In the genomic region with DNA sequence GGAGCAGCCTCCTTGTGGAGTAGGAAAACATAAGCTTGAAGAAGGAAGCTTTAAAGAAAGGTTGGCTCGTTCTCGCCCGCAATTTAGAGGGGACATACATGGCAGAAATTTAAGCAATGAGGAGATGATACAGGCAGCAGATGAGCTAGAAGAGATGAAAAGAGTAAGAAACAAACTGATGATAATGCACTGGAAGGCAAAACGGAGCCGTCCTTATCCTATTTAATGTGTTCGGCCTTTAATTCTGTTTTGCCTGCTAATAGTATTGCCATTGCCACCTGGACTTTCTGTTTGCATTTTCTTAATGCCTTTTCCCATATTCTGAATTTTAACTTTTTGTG, we compare ENCODE assay signal across 8 cellular contexts. TPM values are rescaled to one million over a fixed set of nuclear protein-coding genes. Genes with fewer than 3 reads are reported as not detected.
DNase-seq lines count a peak whose midpoint lies in the region; ATAC-seq and TF ChIP-seq lines count a peak whose summit lies in the region.

No MANE protein-coding gene starts in this region.

- no peak for DNase-seq in right atrium auricular region (ENCODE audit: low spot score)
- no peak for DNase-seq in cardiac septum (ENCODE audit: low spot score)
- DNase-seq in brain microvascular endothelial cell = no peak
- DNase-seq in mesendoderm = no peak
- DNase-seq in vagina (ENCODE audit: extremely low spot score in 2 of 2) = no peak
- DNase-seq in NCI-H2227 treated with DMSO at 0.1 percent for 48 hours (lab: John Stamatoyannopoulos, UW) = no peak
- no peak for DNase-seq in KBM-7

- peak overlapping the region; percentile 48 for H3K9ac ChIP-seq in mesendoderm (ENCODE audit: low read length)

- no peaks in the 10 kb centered on the region for H3K4me1 ChIP-seq in right atrium auricular region
- no peaks in the 10 kb centered on the region for H3K4me1 ChIP-seq in mesendoderm (ENCODE audit: control insufficient read depth, low read depth, low read length)
- H3K4me1 ChIP-seq in vagina = peaks cover 10% of the 10 kb centered on the region

- H3K18ac ChIP-seq in mesendoderm (ENCODE audit: low read length) = no peak overlapping the region

- ATAC-seq in GM18907 (IDR thresholded peaks at IDR 0.05; ENCODE audit: unreplicated experiment) = no peak

- no peak overlapping the region for H2BK15ac ChIP-seq in mesendoderm (replicated peaks; ENCODE audit: low read depth)

- H3K4ac ChIP-seq in mesendoderm (ENCODE audit: low read depth, low read length) = no peak overlapping the region

- no peak overlapping the region for H4K8ac ChIP-seq in mesendoderm (ENCODE audit: low read depth, low read length)

- H4K5ac ChIP-seq in mesendoderm (ENCODE audit: low read length) = no peak overlapping the region

- H3K4me2 ChIP-seq in mesendoderm (ENCODE audit: low read length) = no peak overlapping the region

- TF ChIP-seq POLR2A in vagina (IDR thresholded peaks at IDR 0.05) = no peak

- H3K9me3 ChIP-seq in right atrium auricular region (no peaks in the 10 kb centered on the region), vagina (no peaks in the 10 kb centered on the region)

- no peak overlapping the region for H3K23ac ChIP-seq in mesendoderm (ENCODE audit: low read length)

- H3K36me3 ChIP-seq in right atrium auricular region (no peaks in the 10 kb centered on the region), brain microvascular endothelial cell (replicated peaks) (no peaks in the 10 kb centered on the region), mesendoderm (ENCODE audit: control insufficient read depth, insufficient read depth, low read length) (no peaks in the 10 kb centered on the region), vagina (no peaks in the 10 kb centered on the region)

- no peak overlapping the region for H2BK5ac ChIP-seq in mesendoderm (ENCODE audit: low read length)

- peak overlapping the region; percentile 64 to 66 for H3K4me3 ChIP-seq in right atrium auricular region
- peak overlapping the region; percentile 69 for H3K4me3 ChIP-seq in brain microvascular endothelial cell (ENCODE audit: low read depth, low read length)
- H3K4me3 ChIP-seq in mesendoderm (ENCODE audit: low read length) = no peak overlapping the region
- peak overlapping the region; percentile 59 to 69 for H3K4me3 ChIP-seq in vagina

- peak overlapping the region; percentile 90 to 93 for H3K27ac ChIP-seq in right atrium auricular region
- no peak overlapping the region for H3K27ac ChIP-seq in brain microvascular endothelial cell
- H3K27ac ChIP-seq in mesendoderm (ENCODE audit: low read depth, low read length) = no peak overlapping the region
- H3K27ac ChIP-seq in vagina = peak overlapping the region; percentile 98

- no peaks in the 10 kb centered on the region for H3K27me3 ChIP-seq in right atrium auricular region
- H3K27me3 ChIP-seq in brain microvascular endothelial cell (replicated peaks) = no peaks in the 10 kb centered on the region
- H3K27me3 ChIP-seq in mesendoderm (ENCODE audit: insufficient read depth, low read length, poor library complexity) = no peaks in the 10 kb centered on the region
- no peaks in the 10 kb centered on the region for H3K27me3 ChIP-seq in vagina

- in situ Hi-C loops in brain microvascular endothelial cell (cut with HindIII; ENCODE audit: low pct_ligation_motif_present, low sequenced_read_pairs) = no loop called here
- in situ Hi-C loops in KBM-7 (cut with MboI; ENCODE audit: low pct_unique_long_range_greater_than_20kb, low sequenced_read_pairs) = no loop called here

- no peaks in the 10 kb centered on the region for H3K79me1 ChIP-seq in mesendoderm (ENCODE audit: low read length)

- peak overlapping the region; percentile 64 for H3K56ac ChIP-seq in mesendoderm (ENCODE audit: low read length)

- no peak overlapping the region for H2AK5ac ChIP-seq in mesendoderm (ENCODE audit: low read length)

- no CpG with 5 or more reads among the region's 6 CpGs for WGBS in mesendoderm (ENCODE audit: extremely low coverage, insufficient coverage, low lambda C conversion rate)

- H2BK120ac ChIP-seq in mesendoderm (ENCODE audit: low read depth, low read length) = no peak overlapping the region

- intact Hi-C loops in cardiac septum (cut with DNase I) (no loop called here), vagina (cut with DNase I) (no loop called here)

- no peaks in the 10 kb centered on the region for H3K79me2 ChIP-seq in mesendoderm (ENCODE audit: control insufficient read depth, insufficient read depth, low read length)

- TF ChIP-seq CTCF in right atrium auricular region (IDR thresholded peaks at IDR 0.05) (no peak), brain microvascular endothelial cell (IDR thresholded peaks at IDR 0.05; ENCODE audit: low read depth, low read length, missing control alignments) (no peak), vagina (IDR thresholded peaks at IDR 0.05) (no peak)

RNA-seq across cellular contexts. Expression of a gene that starts 1.4 kb away (rescaled TPM):
- total RNA-seq in right atrium auricular region (10 to 100 TPM; 39.1 to 48.2 TPM), cardiac septum (22.1 TPM), vagina (93.1 TPM)
- 4.3 TPM for polyA plus RNA-seq in mesendoderm (2013, experiment 1 of 2)
- 4.4 TPM for polyA plus RNA-seq in mesendoderm (2013, experiment 2 of 2)

RNA-seq across cellular contexts. Expression of a gene that starts 22.4 kb away (rescaled TPM):
- total RNA-seq in right atrium auricular region = 10 to 100 TPM; 31.2 to 47.5 TPM
- total RNA-seq in cardiac septum = 24.7 TPM
- 10.2 TPM for polyA plus RNA-seq in mesendoderm (2013, experiment 1 of 2)
- 11.5 TPM for polyA plus RNA-seq in mesendoderm (2013, experiment 2 of 2)
- total RNA-seq in vagina = 32.7 TPM

RNA-seq across cellular contexts. Expression of a gene that starts 44.8 kb away (rescaled TPM):
- 10 to 100 TPM; 75.3 to 78.0 TPM for total RNA-seq in right atrium auricular region
- 68.0 TPM for total RNA-seq in cardiac septum
- 100 TPM for polyA plus RNA-seq in mesendoderm (2013, experiment 1 of 2)
- polyA plus RNA-seq in mesendoderm (2013, experiment 2 of 2) = 101 TPM
- total RNA-seq in vagina = 140 TPM

RNA-seq across cellular contexts. Expression of a gene that starts 56.4 kb away (rescaled TPM):
- 100 to 1,000 TPM; 193 to 198 TPM for total RNA-seq in right atrium auricular region
- 171 TPM for total RNA-seq in cardiac septum
- polyA plus RNA-seq in mesendoderm (2013, experiment 1 of 2) = 337 TPM
- 337 TPM for polyA plus RNA-seq in mesendoderm (2013, experiment 2 of 2)
- total RNA-seq in vagina = 170 TPM

Comparison
In these comparisons a context has a peak if more than half of its experiments do, and no peak if none do; other contexts are left out.
1. H3K27ac ChIP-seq: peak in right atrium auricular region (2 of 2) and vagina (single experiment); none in brain microvascular endothelial cell (single experiment) and mesendoderm (single experiment).